Comparison of ENCODE assay signal across 24 cellular contexts in genomic region chr16:64974381-64974780, GRCh38.
"Had no signal": no experiment of that assay in that cellular context is flagged by ENCODE, and none has a peak within 500 bp of the region (broad histone marks: within the 10 kb centered on the region; RNA-seq: fewer than 3 reads in every experiment).

No MANE protein-coding gene starts in this region.

- H3K4me3 Mint-ChIP-seq: activated CD4-positive, alpha-beta memory T cell treated with anti-CD3 and anti-CD28 coated beads, Interleukin-2, amount 10 ng/mL, durations not matched to agents 7 days and 5 days; activated CD4-positive, alpha-beta T cell treated with anti-CD3 and anti-CD28 coated beads for 36 hours; activated naive CD4-positive, alpha-beta T cell treated with anti-CD3 and anti-CD28 coated beads for 36 hours; activated naive CD8-positive, alpha-beta T cell; activated T-helper 17 cell treated with anti-CD3 and anti-CD28 coated beads, Interleukin-2, amount 50 U/mL, for 72 hours; brain; central memory CD8-positive, alpha-beta T cell had no signal

- ATAC-seq: activated CD4-positive, alpha-beta T cell treated with anti-CD3 and anti-CD28 coated beads for 36 hours; activated T-helper 17 cell treated with anti-CD3 and anti-CD28 coated beads, Interleukin-2, amount 50 U/mL, for 72 hours had no signal

- H3K36me3 Mint-ChIP-seq: activated naive CD8-positive, alpha-beta T cell had no signal

- H3K4me3 ChIP-seq: SK-N-MC had no signal

- H3K27ac Mint-ChIP-seq: activated CD4-positive, alpha-beta memory T cell treated with anti-CD3 and anti-CD28 coated beads, Interleukin-2, amount 10 ng/mL, durations not matched to agents 7 days and 5 days; activated CD4-positive, alpha-beta T cell treated with anti-CD3 and anti-CD28 coated beads for 36 hours; activated naive CD4-positive, alpha-beta T cell treated with anti-CD3 and anti-CD28 coated beads for 36 hours; activated naive CD8-positive, alpha-beta T cell; activated T-helper 17 cell treated with anti-CD3 and anti-CD28 coated beads, Interleukin-2, amount 50 U/mL, for 72 hours had no signal

- H3K9me3 Mint-ChIP-seq: brain had no signal

- H3K4me1 Mint-ChIP-seq: activated CD4-positive, alpha-beta memory T cell treated with anti-CD3 and anti-CD28 coated beads, Interleukin-2, amount 10 ng/mL, durations not matched to agents 7 days and 5 days; activated CD4-positive, alpha-beta T cell treated with anti-CD3 and anti-CD28 coated beads for 36 hours; activated T-helper 17 cell treated with anti-CD3 and anti-CD28 coated beads, Interleukin-2, amount 50 U/mL, for 72 hours; central memory CD8-positive, alpha-beta T cell had no signal

- H3K27ac ChIP-seq: SK-N-MC, VCaP had no signal

- DNase-seq: activated CD4-positive, alpha-beta memory T cell treated with anti-CD3 and anti-CD28 coated beads, Interleukin-2, amount 10 ng/mL, durations not matched to agents 7 days and 5 days; activated CD4-positive, alpha-beta T cell treated with anti-CD3 and anti-CD28 coated beads for 36 hours; activated CD4-positive, alpha-beta T cell treated with anti-CD3 and anti-CD28 coated beads, Interleukin-2, amount 50 U/mL, for 1 hour; activated gamma-delta T cell; activated naive CD4-positive, alpha-beta T cell treated with anti-CD3 and anti-CD28 coated beads for 36 hours; activated T-cell treated with anti-CD3 and anti-CD28 coated beads for 4 hours; activated T-cell treated with anti-CD3 and anti-CD28 coated beads, Interleukin-2, amount 50 U/mL, for 48 hours; amygdala; Kasumi-1; KBM-7; NCI-H1092; NCI-H1417; NCI-H1930; NCI-H345; NCI-H510A; NCI-H526 treated with DMSO at 0.1 percent for 48 hours; SIG-M5; T-helper 1 cell had no signal

- H3K27me3 Mint-ChIP-seq: activated CD4-positive, alpha-beta memory T cell treated with anti-CD3 and anti-CD28 coated beads, Interleukin-2, amount 10 ng/mL, durations not matched to agents 7 days and 5 days; activated CD4-positive, alpha-beta T cell treated with anti-CD3 and anti-CD28 coated beads for 36 hours; activated naive CD8-positive, alpha-beta T cell; activated T-helper 17 cell treated with anti-CD3 and anti-CD28 coated beads, Interleukin-2, amount 50 U/mL, for 72 hours; brain; central memory CD8-positive, alpha-beta T cell had no signal
